In the genomic region with DNA sequence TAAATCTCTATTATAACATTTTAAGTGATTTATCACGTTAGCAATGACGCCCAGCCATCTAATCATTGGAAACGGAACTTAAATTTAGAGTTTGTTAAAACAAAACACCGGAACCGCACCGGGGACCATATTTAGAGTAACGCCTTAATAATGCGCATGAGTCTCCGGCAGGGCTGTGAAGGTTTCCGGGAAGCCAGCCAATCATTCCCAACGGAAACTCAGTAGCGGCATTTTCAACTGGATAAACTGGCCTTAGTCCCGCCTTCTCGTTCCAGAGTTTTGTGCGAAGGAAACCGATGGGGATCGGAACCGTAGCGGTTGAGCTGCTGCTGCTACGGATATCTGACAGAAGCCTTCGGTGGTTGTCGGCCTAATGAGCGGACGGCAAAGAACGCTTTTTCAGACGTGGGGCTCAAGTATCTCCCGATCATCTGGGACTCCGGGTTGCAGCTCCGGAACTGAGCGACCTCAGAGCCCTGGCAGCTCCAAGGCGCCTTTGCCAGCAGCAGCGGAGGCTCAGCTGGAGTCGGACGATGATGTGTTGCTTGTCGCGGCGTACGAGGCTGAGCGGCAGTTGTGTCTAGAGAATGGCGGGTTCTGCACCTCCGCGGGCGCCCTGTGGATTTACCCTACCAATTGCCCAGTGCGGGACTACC, we compare ENCODE assay signal across 8 cellular contexts. TPM values are rescaled to one million over a fixed set of nuclear protein-coding genes. Genes with fewer than 3 reads are reported as not detected.
DNase-seq lines count a peak whose midpoint lies in the region; ATAC-seq and TF ChIP-seq lines count a peak whose summit lies in the region.

A gene with protein sequence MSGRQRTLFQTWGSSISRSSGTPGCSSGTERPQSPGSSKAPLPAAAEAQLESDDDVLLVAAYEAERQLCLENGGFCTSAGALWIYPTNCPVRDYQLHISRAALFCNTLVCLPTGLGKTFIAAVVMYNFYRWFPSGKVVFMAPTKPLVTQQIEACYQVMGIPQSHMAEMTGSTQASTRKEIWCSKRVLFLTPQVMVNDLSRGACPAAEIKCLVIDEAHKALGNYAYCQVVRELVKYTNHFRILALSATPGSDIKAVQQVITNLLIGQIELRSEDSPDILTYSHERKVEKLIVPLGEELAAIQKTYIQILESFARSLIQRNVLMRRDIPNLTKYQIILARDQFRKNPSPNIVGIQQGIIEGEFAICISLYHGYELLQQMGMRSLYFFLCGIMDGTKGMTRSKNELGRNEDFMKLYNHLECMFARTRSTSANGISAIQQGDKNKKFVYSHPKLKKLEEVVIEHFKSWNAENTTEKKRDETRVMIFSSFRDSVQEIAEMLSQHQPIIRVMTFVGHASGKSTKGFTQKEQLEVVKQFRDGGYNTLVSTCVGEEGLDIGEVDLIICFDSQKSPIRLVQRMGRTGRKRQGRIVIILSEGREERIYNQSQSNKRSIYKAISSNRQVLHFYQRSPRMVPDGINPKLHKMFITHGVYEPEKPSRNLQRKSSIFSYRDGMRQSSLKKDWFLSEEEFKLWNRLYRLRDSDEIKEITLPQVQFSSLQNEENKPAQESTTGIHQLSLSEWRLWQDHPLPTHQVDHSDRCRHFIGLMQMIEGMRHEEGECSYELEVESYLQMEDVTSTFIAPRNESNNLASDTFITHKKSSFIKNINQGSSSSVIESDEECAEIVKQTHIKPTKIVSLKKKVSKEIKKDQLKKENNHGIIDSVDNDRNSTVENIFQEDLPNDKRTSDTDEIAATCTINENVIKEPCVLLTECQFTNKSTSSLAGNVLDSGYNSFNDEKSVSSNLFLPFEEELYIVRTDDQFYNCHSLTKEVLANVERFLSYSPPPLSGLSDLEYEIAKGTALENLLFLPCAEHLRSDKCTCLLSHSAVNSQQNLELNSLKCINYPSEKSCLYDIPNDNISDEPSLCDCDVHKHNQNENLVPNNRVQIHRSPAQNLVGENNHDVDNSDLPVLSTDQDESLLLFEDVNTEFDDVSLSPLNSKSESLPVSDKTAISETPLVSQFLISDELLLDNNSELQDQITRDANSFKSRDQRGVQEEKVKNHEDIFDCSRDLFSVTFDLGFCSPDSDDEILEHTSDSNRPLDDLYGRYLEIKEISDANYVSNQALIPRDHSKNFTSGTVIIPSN (N-terminal part only) (plus strand): TSS at position 272 of the 656 bp plus-strand sequence. CDS start 102 bp downstream, at position 374.

- no peaks in the 10 kb centered on the region for H3K27me3 Mint-ChIP-seq in activated T-helper 17 cell treated with anti-CD3 and anti-CD28 coated beads, Interleukin-2, amount 50 U/mL, for 72 hours
- H3K27me3 Mint-ChIP-seq in naive thymus-derived CD8-positive, alpha-beta T cell: no peaks in the 10 kb centered on the region

- peaks cover 78% of the 10 kb centered on the region for H3K79me2 ChIP-seq in GM23248 (ENCODE audit: insufficient read depth)
- peaks cover 55% of the 10 kb centered on the region for H3K79me2 ChIP-seq in fibroblast of lung (ENCODE audit: control insufficient read depth, insufficient read depth, low read length)

- H3K4me3 ChIP-seq in GM23248 (peak within 1 kb of the TSS; percentile 90), LNCaP clone FGC (ENCODE audit: low read depth, low read length) (peak within 1 kb of the TSS; percentile 63), fibroblast of lung (replicated peaks in 1 of 4; ENCODE audit: control extremely low read depth in 1 of 4, insufficient read depth in 1 of 4, low read depth in 3 of 4, low read length in 4 of 4) (peak within 1 kb of the TSS; percentile 81 to 95 (median 86))

- no peaks in the 10 kb centered on the region for H4K20me1 ChIP-seq in GM23248 (ENCODE audit: insufficient read depth)
- no peaks in the 10 kb centered on the region for H4K20me1 ChIP-seq in fibroblast of lung (ENCODE audit: control insufficient read depth, extremely low read depth, insufficient read depth, low read length)

- in situ Hi-C loops in GM23248 (cut with MboI): no loop called here

- CTCF ChIA-PET in RWPE1 (lab: Yijun Ruan, JAX): no interaction called here

- H3K27ac Mint-ChIP-seq in activated T-helper 17 cell treated with anti-CD3 and anti-CD28 coated beads, Interleukin-2, amount 50 U/mL, for 72 hours: peak within 1 kb of the TSS; percentile 100
- H3K27ac Mint-ChIP-seq in naive thymus-derived CD8-positive, alpha-beta T cell: peak within 1 kb of the TSS; percentile 94 to 99 (median 98)

- DNase-seq in DMS79 treated with DMSO at 0.1 percent for 48 hours (lab: John Stamatoyannopoulos, UW) (peak; percentile 99), GM23248 (peak; percentile 99), LNCaP clone FGC (ENCODE audit: low read depth) (peak; percentile 98), RWPE1 (ENCODE audit: low spot score) (peak; percentile 94), fibroblast of lung (ENCODE audit: low read depth in 2 of 2) (peak; percentile 97 to 99)
- peak; percentile 59 to 94 (median 87) for DNase-seq in naive thymus-derived CD8-positive, alpha-beta T cell
- peak; percentile 71 to 92 (median 84) for DNase-seq in stimulated activated naive CD4-positive, alpha-beta T cell (lab: John Stamatoyannopoulos, UW)

- no peaks in the 10 kb centered on the region for H3K9me2 ChIP-seq in GM23248 (ENCODE audit: insufficient read depth)

- no peaks in the 10 kb centered on the region for H3K9me3 Mint-ChIP-seq in activated T-helper 17 cell treated with anti-CD3 and anti-CD28 coated beads, Interleukin-2, amount 50 U/mL, for 72 hours
- H3K9me3 Mint-ChIP-seq in naive thymus-derived CD8-positive, alpha-beta T cell: no peaks in the 10 kb centered on the region

- H3K27ac ChIP-seq in GM23248 (peak within 1 kb of the TSS; percentile 76), RWPE1 (peak within 1 kb of the TSS; percentile 93), fibroblast of lung (ENCODE audit: insufficient read depth, low read length) (peak within 1 kb of the TSS; percentile 88)

- peaks cover 15% of the 10 kb centered on the region; the same call in 1 of the 2 replicates for H3F3A ChIP-seq in GM23248 (ENCODE audit: insufficient read depth)

- ATAC-seq in activated T-helper 17 cell treated with anti-CD3 and anti-CD28 coated beads, Interleukin-2, amount 50 U/mL, for 72 hours (replicated peaks): peak; percentile 58
- ATAC-seq in naive thymus-derived CD8-positive, alpha-beta T cell: peak; percentile 50 to 52

- no peak for TF ChIP-seq CTCF in LNCaP clone FGC (IDR thresholded peaks at IDR 0.05; ENCODE audit: control insufficient read depth, extremely low read depth, insufficient read depth)
- TF ChIP-seq CTCF in RWPE1 (conservative IDR thresholded peaks at IDR 0.05; ENCODE audit: low read depth): no peak
- TF ChIP-seq CTCF in fibroblast of lung (conservative IDR thresholded peaks at IDR 0.05 in 1 of 2, IDR thresholded peaks at IDR 0.05 in 1 of 2; ENCODE audit: low read depth in 1 of 2, low read length in 2 of 2): no peak

- H3K4me2 ChIP-seq in GM23248 (ENCODE audit: unreplicated experiment) (peak within 1 kb of the TSS; percentile 93), fibroblast of lung (ENCODE audit: extremely low read depth, insufficient read depth, low read length) (peak within 1 kb of the TSS; percentile 84)

- H3K9ac ChIP-seq in GM23248: peak within 1 kb of the TSS; percentile 93
- H3K9ac ChIP-seq in fibroblast of lung (ENCODE audit: insufficient read depth, low read length): peak within 1 kb of the TSS; percentile 64

- H3K36me3 ChIP-seq in GM23248 (ENCODE audit: low read depth) (no peaks in the 10 kb centered on the region), fibroblast of lung (ENCODE audit: control insufficient read depth, insufficient read depth, low read length) (no peaks in the 10 kb centered on the region)

- peaks cover 12% of the 10 kb centered on the region for H3K4me1 Mint-ChIP-seq in activated T-helper 17 cell treated with anti-CD3 and anti-CD28 coated beads, Interleukin-2, amount 50 U/mL, for 72 hours
- peaks cover 23 to 60% (median 48%) of the 10 kb centered on the region in 4 donors for H3K4me1 Mint-ChIP-seq in naive thymus-derived CD8-positive, alpha-beta T cell

- H2AFZ ChIP-seq in GM23248 (peak within 1 kb of the TSS; percentile 100), fibroblast of lung (ENCODE audit: low read length) (peak within 1 kb of the TSS; percentile 93)

- peaks cover 15% of the 10 kb centered on the region for H3K36me3 Mint-ChIP-seq in activated T-helper 17 cell treated with anti-CD3 and anti-CD28 coated beads, Interleukin-2, amount 50 U/mL, for 72 hours (ENCODE audit: low read depth)
- no peaks in the 10 kb centered on the region for H3K36me3 Mint-ChIP-seq in naive thymus-derived CD8-positive, alpha-beta T cell

- WGBS in GM23248 (ENCODE audit: low coverage in 1 of 2, low lambda C conversion rate in 2 of 2, missing lambda C conversion rate in 2 of 2), 2 experiments: 0 to 1% methylated on average over 44 of the region's 44 CpGs

- no peaks in the 10 kb centered on the region for H3K27me3 ChIP-seq in GM23248 (replicated peaks; ENCODE audit: insufficient read depth)
- no peaks in the 10 kb centered on the region for H3K27me3 ChIP-seq in fibroblast of lung (ENCODE audit: control insufficient read depth, insufficient read depth, low read length)

- H3K4me3 Mint-ChIP-seq in activated T-helper 17 cell treated with anti-CD3 and anti-CD28 coated beads, Interleukin-2, amount 50 U/mL, for 72 hours: peak within 1 kb of the TSS; percentile 100
- peak within 1 kb of the TSS; percentile 94 to 100 (median 96) for H3K4me3 Mint-ChIP-seq in naive thymus-derived CD8-positive, alpha-beta T cell

- H3K9me3 ChIP-seq in GM23248 (ENCODE audit: low read depth) (no peaks in the 10 kb centered on the region), fibroblast of lung (ENCODE audit: control insufficient read depth, insufficient read depth, low read depth, low read length) (no peaks in the 10 kb centered on the region)

- POLR2A ChIA-PET in RWPE1 (lab: Yijun Ruan, JAX; ENCODE audit: low non-redundant PET): interaction anchor here (0.6 kb wide), 1 partner anchor 173 kb away, joined by 3 read pairs; the partner anchor contains the start of gene TOGARAM1
- POLR2A ChIA-PET in naive thymus-derived CD8-positive, alpha-beta T cell (lab: Charles Lee): interaction anchor here (1.0 to 5.0 kb wide), 5 partner anchors 17 to 174 kb away, joined by 3 to 46 read pairs (median 5); partner anchors contain the start of genes KLHL28, MIS18BP1 and TOGARAM1

- H3K4me1 ChIP-seq in GM23248 (ENCODE audit: insufficient read depth): peaks cover 21% of the 10 kb centered on the region
- no peaks in the 10 kb centered on the region for H3K4me1 ChIP-seq in fibroblast of lung (ENCODE audit: control insufficient read depth, extremely low read depth, insufficient read depth, low read length)

RNA-seq across cellular contexts. Expression of the gene that starts here (rescaled TPM):
- 4.6 and 6.7 TPM in 2 replicates for total RNA-seq in GM23248 (2014; rRNA removed; shearing (Covaris generic))
- 3.0 and 4.1 TPM in 2 replicates for polyA plus RNA-seq in GM23248 (2016; fragmentation: Nextera tagmentation; extraction: Ambion mirVana)
- 10 to 100 TPM; 14.8 to 16.9 TPM for total RNA-seq in activated T-helper 17 cell treated with anti-CD3 and anti-CD28 coated beads, Interleukin-2, amount 50 U/mL, for 72 hours
- 3.1 and 4.3 TPM in 2 replicates for total RNA-seq in fibroblast of lung
- 2.2 and 3.5 TPM in 2 replicates for polyA plus RNA-seq in fibroblast of lung
- polyA plus RNA-seq in fibroblast of lung (2012): 1.5 and 2.3 TPM in 2 replicates
- 0.94 and 4.9 TPM in 2 replicates for polyA minus RNA-seq in fibroblast of lung (ENCODE audit: low replicate concordance)
- total RNA-seq in naive thymus-derived CD8-positive, alpha-beta T cell: 10 to 100 TPM in 1 of 2 experiments, 1 to 10 TPM in 1; 9.3 to 11.2 TPM
- polyA plus RNA-seq in naive thymus-derived CD8-positive, alpha-beta T cell: 1 to 10 TPM; 4.4 to 6.4 (median 6.0) TPM

Comparison
In these comparisons a context has a peak if more than half of its experiments do, and no peak if none do; other contexts are left out.
1. Peak in every context shown above with its lines: DNase-seq, ATAC-seq, H3K4me3 ChIP-seq and H3K27ac ChIP-seq.